1 cellular context compared by ENCODE assay signal in the genomic region with DNA sequence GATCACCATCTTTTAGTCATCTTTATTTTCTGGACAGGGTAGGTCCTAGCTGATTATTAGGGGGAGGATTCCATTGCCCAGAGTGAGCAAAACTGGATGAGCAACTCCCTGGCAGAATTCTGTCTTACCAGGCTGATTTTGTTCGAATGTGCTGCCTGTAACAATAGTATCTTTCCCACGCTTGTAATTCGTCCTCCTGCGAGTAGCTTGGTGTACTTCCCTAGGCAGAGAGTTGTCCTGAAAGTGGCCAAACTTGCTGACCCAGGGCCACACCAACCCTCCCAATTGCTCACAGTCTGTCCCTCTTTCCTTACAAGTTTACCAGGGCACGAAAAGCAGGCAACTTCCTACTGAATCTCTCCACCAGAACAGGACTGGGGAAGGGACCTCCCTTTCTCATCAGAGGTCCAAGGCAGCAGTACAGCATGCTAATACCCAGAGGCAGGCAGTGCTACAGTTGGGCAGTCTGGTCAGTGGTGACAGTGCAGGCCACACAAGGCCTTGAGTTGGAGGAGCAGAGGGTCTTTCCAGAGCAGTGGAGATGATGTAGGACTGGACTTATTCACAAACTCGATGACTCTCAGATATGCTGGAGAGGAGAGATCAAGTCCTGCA.
TF ChIP-seq lines count a peak whose summit lies in the region.

No MANE protein-coding gene starts in this region.

TF ChIP-seq in SK-N-SH treated with all-trans-retinoic acid at 6 μM for 48 hours, 23 proteins besides CTCF, POLR2A, EP300 and RAD21 (continued from another document):
- TF ChIP-seq, protein P1, sequence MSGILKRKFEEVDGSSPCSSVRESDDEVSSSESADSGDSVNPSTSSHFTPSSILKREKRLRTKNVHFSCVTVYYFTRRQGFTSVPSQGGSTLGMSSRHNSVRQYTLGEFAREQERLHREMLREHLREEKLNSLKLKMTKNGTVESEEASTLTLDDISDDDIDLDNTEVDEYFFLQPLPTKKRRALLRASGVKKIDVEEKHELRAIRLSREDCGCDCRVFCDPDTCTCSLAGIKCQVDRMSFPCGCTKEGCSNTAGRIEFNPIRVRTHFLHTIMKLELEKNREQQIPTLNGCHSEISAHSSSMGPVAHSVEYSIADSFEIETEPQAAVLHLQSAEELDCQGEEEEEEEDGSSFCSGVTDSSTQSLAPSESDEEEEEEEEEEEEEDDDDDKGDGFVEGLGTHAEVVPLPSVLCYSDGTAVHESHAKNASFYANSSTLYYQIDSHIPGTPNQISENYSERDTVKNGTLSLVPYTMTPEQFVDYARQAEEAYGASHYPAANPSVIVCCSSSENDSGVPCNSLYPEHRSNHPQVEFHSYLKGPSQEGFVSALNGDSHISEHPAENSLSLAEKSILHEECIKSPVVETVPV (CRISPR knock-in tag; IDR thresholded peaks at IDR 0.05): no peak
- TF ChIP-seq ESRRG (CRISPR knock-in tag; IDR thresholded peaks at IDR 0.05): no peak
- no peak for TF ChIP-seq OSR1 (CRISPR knock-in tag; IDR thresholded peaks at IDR 0.05)
- no peak for TF ChIP-seq ZFP30 (CRISPR knock-in tag; IDR thresholded peaks at IDR 0.05)
- no peak for TF ChIP-seq BACH2 (CRISPR knock-in tag; IDR thresholded peaks at IDR 0.05; ENCODE audit: borderline replicate concordance)
